12 cellular contexts compared by ENCODE assay signal in genomic region chr20:21513181-21513663, GRCh38. TPM values are rescaled to one million over a fixed set of nuclear protein-coding genes. Genes with fewer than 3 reads are reported as not detected.
DNase-seq lines count a peak whose midpoint lies in the region; TF ChIP-seq lines count a peak whose summit lies in the region.
"Had no signal": no experiment of that assay in that cellular context is flagged by ENCODE, and none has a peak within 500 bp of the region (broad histone marks: within the 10 kb centered on the region; RNA-seq: fewer than 3 reads in every experiment).

No MANE protein-coding gene starts in this region.

- CTCF ChIA-PET in SK-N-SH (lab: Yijun Ruan, JAX): interaction anchor here (3.4 to 9.8 kb wide), 2 partner anchors 8 to 278 kb away, joined by 18 to 75 read pairs; no protein-coding TSS in a partner anchor

- no peak overlapping the region for H3K9ac ChIP-seq in SK-N-SH

- 4% methylated on average over 7 of the region's 30 CpGs for WGBS in SK-N-SH (ENCODE audit: low lambda C conversion rate)
- WGBS in spleen, 5 donors: 3 to 7% (median 4%) methylated on average over 5 to 30 of the region's 30 CpGs

- TF ChIP-seq EP300 in SK-N-SH (IDR thresholded peaks at IDR 0.05; ENCODE audit: borderline replicate concordance in 1 of 2, low read depth in 1 of 2, low read length in 1 of 2): no peak

- TF ChIP-seq CTCF in SK-N-SH (IDR thresholded peaks at IDR 0.05) (no peak), spleen (IDR thresholded peaks at IDR 0.05 in 8 of 11, conservative IDR thresholded peaks at IDR 0.05 in 3 of 11) (no peak)

- H3K36me3 ChIP-seq in SK-N-SH (replicated peaks in 1 of 2; ENCODE audit: control insufficient read depth in 1 of 2, insufficient read depth in 2 of 2, low read length in 1 of 2): no peaks in the 10 kb centered on the region
- no peaks in the 10 kb centered on the region for H3K36me3 ChIP-seq in spleen

- H3K4me1 ChIP-seq in SK-N-SH (ENCODE audit: control insufficient read depth in 1 of 2, insufficient read depth in 2 of 2, low read depth in 1 of 2, low read length in 1 of 2) (no peaks in the 10 kb centered on the region), spleen (peaks cover 32 to 96% (median 77%) of the 10 kb centered on the region in 6 donors)

- peaks cover 73% of the 10 kb centered on the region for H3K27me3 Mint-ChIP-seq in activated CD4-positive, alpha-beta T cell treated with anti-CD3 and anti-CD28 coated beads, Interleukin-2, amount 10 ng/mL, durations not matched to agents 24 days and 14 days

- no peak for TF ChIP-seq RAD21 in SK-N-SH (IDR thresholded peaks at IDR 0.05; ENCODE audit: low read length)

- H3K27ac Mint-ChIP-seq in activated CD4-positive, alpha-beta T cell treated with anti-CD3 and anti-CD28 coated beads, Interleukin-2, amount 10 ng/mL, durations not matched to agents 24 days and 14 days: peak overlapping the region; percentile 48

- H3K79me2 ChIP-seq in SK-N-SH (ENCODE audit: insufficient read depth): no peaks in the 10 kb centered on the region

- peaks cover 8% of the 10 kb centered on the region for H3K36me3 Mint-ChIP-seq in activated CD4-positive, alpha-beta T cell treated with anti-CD3 and anti-CD28 coated beads, Interleukin-2, amount 10 ng/mL, durations not matched to agents 24 days and 14 days (ENCODE audit: low read depth)

- peaks cover 10% of the 10 kb centered on the region for H3K9me3 Mint-ChIP-seq in activated CD4-positive, alpha-beta T cell treated with anti-CD3 and anti-CD28 coated beads, Interleukin-2, amount 10 ng/mL, durations not matched to agents 24 days and 14 days

- H3K4me2 ChIP-seq in SK-N-SH: peak overlapping the region; percentile 59

- peaks cover 26% of the 10 kb centered on the region for H3K4me1 Mint-ChIP-seq in activated CD4-positive, alpha-beta T cell treated with anti-CD3 and anti-CD28 coated beads, Interleukin-2, amount 10 ng/mL, durations not matched to agents 24 days and 14 days

- TF ChIP-seq POLR2A in spleen (IDR thresholded peaks at IDR 0.05): no peak

- peaks cover 92% of the 10 kb centered on the region for H3K27me3 ChIP-seq in SK-N-SH (ENCODE audit: insufficient read depth)
- peaks cover 20 to 100% (median 100%) of the 10 kb centered on the region in 7 donors for H3K27me3 ChIP-seq in spleen (replicated peaks in 1 of 7)

- POLR2A ChIA-PET in SK-N-SH (lab: Yijun Ruan, JAX): no interaction called here

- intact Hi-C loops in activated CD4-positive, alpha-beta T cell treated with anti-CD3 and anti-CD28 coated beads, Interleukin-2, amount 10 ng/mL, durations not matched to agents 24 days and 14 days (cut with micrococcal nuclease): loop anchor here (2.0 kb wide), 1 partner anchor 188 kb away; no protein-coding TSS in a partner anchor
- intact Hi-C loops in spleen (cut with DNase I; ENCODE audit: low total_unique reads): no loop called here

- H3K9me3 ChIP-seq in SK-N-SH (no peaks in the 10 kb centered on the region), spleen (no peaks in the 10 kb centered on the region)

- H3K27ac ChIP-seq in SK-N-SH (ENCODE audit: low read depth in 2 of 2, low read length in 1 of 2): no peak overlapping the region
- no peak overlapping the region for H3K27ac ChIP-seq in spleen

- no peaks in the 10 kb centered on the region for H4K20me1 ChIP-seq in SK-N-SH (ENCODE audit: insufficient read depth)

- H3K4me3 ChIP-seq in SK-N-SH (ENCODE audit: low read depth in 2 of 2, low read length in 1 of 2) (0 out of 4 replicates have a peak overlapping the region, but pooled peaks of 1 of the 2 experiments have one; percentile 23), spleen (peak overlapping the region in 6 of 8 donors; percentile 2 to 65 (median 27))

- no peaks in the 10 kb centered on the region for H3K9me2 ChIP-seq in SK-N-SH

- no peak for DNase-seq in activated CD4-positive, alpha-beta T cell treated with anti-CD3 and anti-CD28 coated beads, Interleukin-2, amount 10 ng/mL, durations not matched to agents 24 days and 14 days
- no peak for DNase-seq in activated CD4-positive, alpha-beta T cell treated with anti-CD3 and anti-CD28 coated beads, Interleukin-2, amount 50 U/mL, for 4 hours
- peak; percentile 33 for DNase-seq in SK-N-SH
- peak; percentile 53 for DNase-seq in globus pallidus (ENCODE audit: low spot score)
- DNase-seq in spleen: no peak
- DNase-seq in A172 (ENCODE audit: low spot score): no peak
- no peak for DNase-seq in mucosa of gallbladder (ENCODE audit: low spot score)
- no peak for DNase-seq in DMS53 treated with DMSO at 0.1 percent for 48 hours (lab: John Stamatoyannopoulos, UW; ENCODE audit: unreplicated experiment)
- DNase-seq: NCI-H1694 treated with DMSO at 0.1 percent for 48 hours, RPMI8226 had no signal

- H3K4me3 Mint-ChIP-seq in activated CD4-positive, alpha-beta T cell treated with anti-CD3 and anti-CD28 coated beads, Interleukin-2, amount 10 ng/mL, durations not matched to agents 24 days and 14 days: no peak overlapping the region

- no peaks in the 10 kb centered on the region for H3F3A ChIP-seq in SK-N-SH (replicated peaks; ENCODE audit: insufficient read depth)

- H2AFZ ChIP-seq in SK-N-SH (ENCODE audit: low read depth): no peak overlapping the region

TF ChIP-seq in SK-N-SH, 30 proteins besides CTCF, POLR2A, EP300 and RAD21:
- TF ChIP-seq PBX3 (IDR thresholded peaks at IDR 0.05) (no peak), REST (IDR thresholded peaks at IDR 0.05; ENCODE audit: low read depth, low read length) (no peak), NFIC (IDR thresholded peaks at IDR 0.05; ENCODE audit: borderline replicate concordance) (no peak), EZH2phosphoT487 (IDR thresholded peaks at IDR 0.05; ENCODE audit: borderline replicate concordance, low read depth) (no peak)

RNA-seq across cellular contexts. Expression of gene NKX2-2, which starts 0.6 kb away (rescaled TPM):
- not detected in 2 replicates for total RNA-seq in activated CD4-positive, alpha-beta T cell treated with anti-CD3 and anti-CD28 coated beads, Interleukin-2, amount 10 ng/mL, durations not matched to agents 24 days and 14 days
- not detected in 2 replicates for polyA plus RNA-seq in SK-N-SH (2012; rRNA removed)
- polyA plus RNA-seq in SK-N-SH (2012; cell fraction: cytosol; rRNA removed): not detected in 2 replicates
- not detected in 2 replicates for polyA plus RNA-seq in SK-N-SH (2012; cell fraction: nucleus; rRNA removed)
- not detected for total RNA-seq in spleen
- polyA plus RNA-seq in spleen: under 1 TPM in 1 of 3 donors, not detected in 2; 0.03 TPM
- total RNA-seq in A172 (2014; rRNA removed; shearing (Covaris generic)): 4.4 TPM in 2 replicates
- total RNA-seq in mucosa of gallbladder: not detected
- total RNA-seq: dermis microvascular lymphatic vessel endothelial cell, renal cortical epithelial cell had no signal

Comparison
In these comparisons a context has a peak if more than half of its experiments do, and no peak if none do; other contexts are left out.
1. DNase-seq: peak in SK-N-SH (single experiment) and globus pallidus (single experiment); none in activated CD4-positive, alpha-beta T cell treated with anti-CD3 and anti-CD28 coated beads, Interleukin-2, amount 10 ng/mL, durations not matched to agents 24 days and 14 days (single experiment), activated CD4-positive, alpha-beta T cell treated with anti-CD3 and anti-CD28 coated beads, Interleukin-2, amount 50 U/mL, for 4 hours (0 of 2), spleen (single experiment), A172 (single experiment), mucosa of gallbladder (single experiment) and DMS53 treated with DMSO at 0.1 percent for 48 hours (single experiment).